ENCODE assay signal across 21 cellular contexts in genomic region chr2:219158586-219158985, GRCh38.
"Had no signal": no experiment of that assay in that cellular context is flagged by ENCODE, and none has a peak within 500 bp of the region (broad histone marks: within the 10 kb centered on the region; RNA-seq: fewer than 3 reads in every experiment).

No MANE protein-coding gene starts in this region.

- ATAC-seq: activated naive CD4-positive, alpha-beta T cell treated with anti-CD3 and anti-CD28 coated beads, Interleukin-2, amount 50 U/mL, for 72 hours; body of pancreas; heart left ventricle had no signal

- H3K36me3 Mint-ChIP-seq: activated naive CD4-positive, alpha-beta T cell treated with anti-CD3 and anti-CD28 coated beads, Interleukin-2, amount 50 U/mL, for 72 hours had no signal

- DNase-seq: activated CD4-positive, alpha-beta T cell treated with anti-CD3 and anti-CD28 coated beads for 1 hour; activated CD8-positive, alpha-beta memory T cell treated with anti-CD3 and anti-CD28 coated beads for 24 hours; activated CD8-positive, alpha-beta memory T cell treated with anti-CD3 and anti-CD28 coated beads, Interleukin-2, amount 50 U/mL, for 48 hours; activated effector memory CD4-positive, alpha-beta T cell treated with anti-CD3 and anti-CD28 coated beads, Interleukin-2, amount 50 U/mL, for 16 hours; activated T-cell treated with anti-CD3 and anti-CD28 coated beads, Interleukin-2, amount 50 U/mL, for 48 hours; amygdala; body of pancreas; caudate nucleus; heart left ventricle; kidney glomerular epithelial cell; left ventricle myocardium inferior; mammary epithelial cell; midbrain; T-helper 2 cell; WERI-Rb-1 had no signal

- H3K9me3 Mint-ChIP-seq: activated naive CD4-positive, alpha-beta T cell treated with anti-CD3 and anti-CD28 coated beads, Interleukin-2, amount 50 U/mL, for 72 hours; neural progenitor cell; stimulated activated naive CD8-positive, alpha-beta T cell treated with anti-CD3 and anti-CD28 coated beads, Interleukin-15, Interleukin-2, amounts not matched to agents 100 ng/mL and 50 ng/mL, for 24 hours had no signal

- H3K27me3 Mint-ChIP-seq: stimulated activated naive CD8-positive, alpha-beta T cell treated with anti-CD3 and anti-CD28 coated beads, Interleukin-15, Interleukin-2, amounts not matched to agents 100 ng/mL and 50 ng/mL, for 24 hours had no signal

- H3K4me3 Mint-ChIP-seq: neural progenitor cell; stimulated activated naive CD8-positive, alpha-beta T cell treated with anti-CD3 and anti-CD28 coated beads, Interleukin-15, Interleukin-2, amounts not matched to agents 100 ng/mL and 50 ng/mL, for 24 hours had no signal

- H3K27ac Mint-ChIP-seq: activated naive CD4-positive, alpha-beta T cell treated with anti-CD3 and anti-CD28 coated beads, Interleukin-2, amount 50 U/mL, for 72 hours; neural progenitor cell; progenitor cell of endocrine pancreas; stimulated activated naive CD8-positive, alpha-beta T cell treated with anti-CD3 and anti-CD28 coated beads, Interleukin-15, Interleukin-2, amounts not matched to agents 100 ng/mL and 50 ng/mL, for 24 hours had no signal

- H3K9me3 ChIP-seq: body of pancreas, heart left ventricle, left ventricle myocardium inferior, tibial nerve, vagina had no signal
